ENCODE assay signal across 34 cellular contexts in the genomic region with DNA sequence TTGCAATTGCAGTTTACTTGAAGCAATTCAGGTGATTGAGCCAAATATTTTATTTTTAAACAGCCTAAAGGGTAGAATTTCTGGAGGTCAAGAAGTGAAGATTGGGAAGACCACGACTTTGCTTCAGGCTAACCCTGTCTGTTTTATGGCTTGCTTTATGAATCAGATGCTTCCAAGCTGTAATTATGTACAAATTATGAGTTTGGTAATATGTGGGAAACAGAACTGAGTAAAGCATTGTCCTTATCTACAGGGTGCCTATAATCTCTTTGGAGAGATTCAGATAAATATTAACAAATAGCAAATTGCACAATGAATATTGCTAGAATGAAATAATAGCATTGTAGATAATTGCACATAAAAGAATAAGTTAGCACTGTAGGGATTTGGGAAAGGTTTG.
"Had no signal": no experiment of that assay in that cellular context is flagged by ENCODE, and none has a peak within 500 bp of the region (broad histone marks: within the 10 kb centered on the region; RNA-seq: fewer than 3 reads in every experiment).

No MANE protein-coding gene starts in this region.

- H3K4me3 ChIP-seq: ascending aorta, PC-9 had no signal

- H3K27me3 ChIP-seq: ascending aorta had no signal

- H3K36me3 ChIP-seq: ascending aorta had no signal

- H2AFZ ChIP-seq: PC-9 had no signal

- H3K4me2 ChIP-seq: PC-9 had no signal

- DNase-seq: activated B cell treated with CpG ODN at 0.5 μM for 24 hours; activated CD4-positive, alpha-beta memory T cell treated with anti-CD3 and anti-CD28 coated beads, Interleukin-2, amount 10 ng/mL, durations not matched to agents 7 days and 5 days; activated CD4-positive, alpha-beta T cell treated with anti-CD3 and anti-CD28 coated beads for 48 hours; activated CD4-positive, CD25-positive, alpha-beta regulatory T cell treated with anti-CD3 and anti-CD28 coated beads, Interleukin-2, amount 50 U/mL, for 72 hours; activated CD8-positive, alpha-beta memory T cell treated with anti-CD3 and anti-CD28 coated beads for 24 hours; activated CD8-positive, alpha-beta memory T cell treated with anti-CD3 and anti-CD28 coated beads, Interleukin-2, amount 10 ng/mL, durations not matched to agents 7 days and 5 days; activated CD8-positive, alpha-beta memory T cell treated with anti-CD3 and anti-CD28 coated beads, Interleukin-2, amount 50 U/mL, for 48 hours; activated effector memory CD4-positive, alpha-beta T cell treated with Interleukin-2 at 50 U/mL for 16 hours; activated naive CD4-positive, alpha-beta T cell treated with anti-CD3 and anti-CD28 coated beads, Interleukin-2, amount 10 ng/mL, durations not matched to agents 7 days and 5 days; activated naive CD8-positive, alpha-beta T cell treated with anti-CD3 and anti-CD28 coated beads, Interleukin-2, amount 50 U/mL, for 24 hours; activated T-cell treated with anti-CD3 and anti-CD28 coated beads, Interleukin-2, amount 50 U/mL, for 48 hours; amygdala; caudate nucleus; cerebellar nuclear complex; Kasumi-1; KG1; MM.1S; MV-4-11; NCI-H1092; NCI-H1694; NCI-H2029; NCI-H2107; NCI-H2171; NCI-H2227 treated with DMSO at 0.1 percent for 48 hours; NCI-H446 treated with DMSO at 0.1 percent for 48 hours; NCI-H524; PC-9; Right ventricle myocardium superior; SW 1271; T-helper 1 cell; T-helper 2 cell; T-helper 9 cell had no signal

- H3K27ac ChIP-seq: ascending aorta, PC-9, VCaP had no signal

- H3K9me3 ChIP-seq: ascending aorta had no signal
